19 cellular contexts compared by ENCODE assay signal in the genomic region with DNA sequence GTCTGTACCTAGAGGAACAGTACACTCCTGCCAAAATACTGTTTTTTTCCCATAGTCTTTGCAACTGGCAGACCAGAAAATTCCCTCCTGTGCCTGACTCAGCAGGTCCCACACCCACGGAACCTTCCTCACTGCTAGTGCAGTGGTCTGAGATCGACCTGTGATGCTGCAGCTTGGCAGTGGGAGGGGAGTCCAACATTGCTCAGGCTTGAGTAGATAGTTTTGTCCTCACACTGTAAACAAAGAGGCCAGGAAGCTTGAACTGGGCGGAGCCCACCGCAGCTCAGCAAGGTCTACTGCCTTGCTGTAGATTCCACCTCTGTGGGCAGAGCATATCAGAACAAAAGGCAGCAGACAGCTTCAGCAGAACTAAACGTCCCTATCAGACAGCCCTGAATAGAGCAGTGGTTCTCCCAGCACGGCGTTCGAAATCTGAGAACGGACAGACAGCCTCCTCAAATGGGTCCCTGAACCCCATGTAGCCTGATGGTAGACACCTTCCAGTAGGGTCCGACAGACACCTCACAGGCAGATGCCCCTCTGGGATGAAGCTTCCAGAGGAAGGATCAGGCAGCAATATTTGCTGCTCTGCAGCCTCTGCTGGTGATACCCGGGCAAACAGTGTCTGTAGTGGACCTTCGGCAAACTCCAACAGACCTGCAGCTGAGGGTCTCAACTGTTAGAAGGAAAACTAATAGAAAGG.
A peak's percentile ranks its signal among the peaks of the same experiment; 100 is the strongest.
DNase-seq lines count a peak whose midpoint lies in the region; ATAC-seq, FAIRE-seq and TF ChIP-seq lines count a peak whose summit lies in the region.
"Had no signal": no experiment of that assay in that cellular context is flagged by ENCODE, and none has a peak within 500 bp of the region (broad histone marks: within the 10 kb centered on the region; RNA-seq: fewer than 3 reads in every experiment).

No MANE protein-coding gene starts in this region.

- FAIRE-seq in bronchial epithelial cell (lab: Jason Lieb, UNC) = no peak

- H2AFZ ChIP-seq in GM23248 (no peak overlapping the region), PC-3 (ENCODE audit: low read length) (no peak overlapping the region)

- H3K27me3 ChIP-seq in GM23248 (replicated peaks; ENCODE audit: insufficient read depth) (no peaks in the 10 kb centered on the region), PC-3 (ENCODE audit: low read length) (no peaks in the 10 kb centered on the region), bronchial epithelial cell (ENCODE audit: control insufficient read depth, insufficient read depth, low read length) (no peaks in the 10 kb centered on the region)
- H3K27me3 ChIP-seq: heart left ventricle, transverse colon had no signal

- H3K4me1 ChIP-seq in GM23248 (ENCODE audit: insufficient read depth) (peaks cover 8% of the 10 kb centered on the region), PC-3 (ENCODE audit: insufficient read depth, low read length) (0 out of 2 replicates have a peak, but pooled peaks cover 9% of the 10 kb centered on the region)
- H3K4me1 ChIP-seq: heart left ventricle, transverse colon had no signal

- 83 to 84% methylated on average over 12 of the region's 12 CpGs for WGBS in GM23248 (ENCODE audit: low coverage in 1 of 2, low lambda C conversion rate in 2 of 2, missing lambda C conversion rate in 2 of 2), 2 experiments

- H3K4me2 ChIP-seq in GM23248 (ENCODE audit: unreplicated experiment) (no peak overlapping the region), PC-3 (ENCODE audit: low read length) (no peak overlapping the region)

- H4K20me1 ChIP-seq in GM23248 (ENCODE audit: insufficient read depth) = no peaks in the 10 kb centered on the region
- H4K20me1 ChIP-seq in PC-3 (ENCODE audit: low read length) = no peaks in the 10 kb centered on the region

- H3K79me2 ChIP-seq in GM23248 (ENCODE audit: insufficient read depth) (no peaks in the 10 kb centered on the region), PC-3 (ENCODE audit: low read length) (no peaks in the 10 kb centered on the region)

- H3F3A ChIP-seq in GM23248 (ENCODE audit: insufficient read depth) (peaks cover 11% of the 10 kb centered on the region; the same call in 1 of the 2 replicates), PC-3 (ENCODE audit: low read length, unreplicated experiment) (no peaks in the 10 kb centered on the region)

- H3K4me3 ChIP-seq in GM23248 = no peak overlapping the region
- no peak overlapping the region for H3K4me3 ChIP-seq in PC-3 (ENCODE audit: low read length)
- no peak overlapping the region for H3K4me3 ChIP-seq in bronchial epithelial cell (ENCODE audit: low read depth, low read length)
- H3K4me3 ChIP-seq: heart left ventricle, transverse colon had no signal

- peak; percentile 96 for ATAC-seq in PC-3
- ATAC-seq: activated CD4-positive, CD25-positive, alpha-beta regulatory T cell treated with anti-CD3 and anti-CD28 coated beads, Interleukin-2, amount 50 U/mL, for 24 hours; T-helper 17 cell had no signal

- CTCF ChIA-PET in PC-3 (lab: Charles Lee) = interaction anchor here (0.6 kb wide), 1 partner anchor 1339 kb away, joined by 3 read pairs; a partner anchor contains a TSS

- TF ChIP-seq CTCF in PC-3 (conservative IDR thresholded peaks at IDR 0.05; ENCODE audit: low read depth, low read length) = no peak
- no peak for TF ChIP-seq CTCF in bronchial epithelial cell (IDR thresholded peaks at IDR 0.05; ENCODE audit: insufficient read depth, low read length, severe bottlenecking)

- in situ Hi-C loops in GM23248 (cut with MboI) = no loop called here

- H3K9ac ChIP-seq in GM23248 (no peak overlapping the region), PC-3 (ENCODE audit: low read length) (no peak overlapping the region)

- H3K9me2 ChIP-seq in GM23248 (ENCODE audit: insufficient read depth) (no peaks in the 10 kb centered on the region), PC-3 (replicated peaks; ENCODE audit: low read length) (no peaks in the 10 kb centered on the region)

- BruUV-seq in PC-3 (replicated peaks; lab: Mats Ljungman, UMichigan) = no TSS peak

- H3K36me3 ChIP-seq in GM23248 (ENCODE audit: low read depth) = no peaks in the 10 kb centered on the region
- no peaks in the 10 kb centered on the region for H3K36me3 ChIP-seq in PC-3 (ENCODE audit: low read depth, low read length)
- H3K36me3 ChIP-seq in bronchial epithelial cell (ENCODE audit: control insufficient read depth, insufficient read depth, low read length) = no peaks in the 10 kb centered on the region
- H3K36me3 ChIP-seq: heart left ventricle, transverse colon had no signal

- H3K9me3 ChIP-seq in GM23248 (ENCODE audit: low read depth) (no peaks in the 10 kb centered on the region), PC-3 (ENCODE audit: low read length) (no peaks in the 10 kb centered on the region)
- H3K9me3 ChIP-seq: transverse colon had no signal

- POLR2A ChIA-PET in PC-3 (lab: Charles Lee; ENCODE audit: unreplicated experiment) = no interaction called here

- DNase-seq in GM23248 = peak; percentile 67
- DNase-seq in PC-3 = peak; percentile 73
- DNase-seq in bronchial epithelial cell (ENCODE audit: low read depth) = peak; percentile 62
- DNase-seq in kidney tubule cell (ENCODE audit: low spot score) = peak; percentile 51
- no peak for DNase-seq in NCI-H2196 (lab: John Stamatoyannopoulos, UW; ENCODE audit: unreplicated experiment)
- no peak for DNase-seq in Ammon's horn (ENCODE audit: low spot score)
- DNase-seq in activated T-cell treated with anti-CD3 and anti-CD28 coated beads for 4 hours = no peak
- no peak for DNase-seq in HPDE6-E6E7 (ENCODE audit: extremely low spot score)
- DNase-seq: activated effector memory CD4-positive, alpha-beta T cell treated with Interleukin-2 at 50 U/mL for 16 hours; anterior cingulate cortex; heart left ventricle; mesendoderm; NCI-H1436; NCI-H2227 treated with DMSO at 0.1 percent for 48 hours; SIG-M5; stimulated activated naive CD4-positive, alpha-beta T cell treated with Interleukin-2 at 50 U/mL for 16 hours; T-helper 17 cell; transverse colon had no signal

- intact Hi-C loops in PC-3 (cut with micrococcal nuclease) = no loop called here

- H3K27ac ChIP-seq in GM23248 = no peak overlapping the region
- H3K27ac ChIP-seq in PC-3 (ENCODE audit: low read length) = peak overlapping the region; percentile 53
- H3K27ac ChIP-seq: heart left ventricle, transverse colon had no signal

Comparison
In these comparisons a context has a peak if more than half of its experiments do, and no peak if none do; other contexts are left out.
1. DNase-seq: peak in GM23248 (single experiment), PC-3 (single experiment), bronchial epithelial cell (single experiment) and kidney tubule cell (single experiment); none in NCI-H2196 (single experiment), Ammon's horn (single experiment), activated T-cell treated with anti-CD3 and anti-CD28 coated beads for 4 hours (single experiment) and HPDE6-E6E7 (single experiment).